In the genomic region with DNA sequence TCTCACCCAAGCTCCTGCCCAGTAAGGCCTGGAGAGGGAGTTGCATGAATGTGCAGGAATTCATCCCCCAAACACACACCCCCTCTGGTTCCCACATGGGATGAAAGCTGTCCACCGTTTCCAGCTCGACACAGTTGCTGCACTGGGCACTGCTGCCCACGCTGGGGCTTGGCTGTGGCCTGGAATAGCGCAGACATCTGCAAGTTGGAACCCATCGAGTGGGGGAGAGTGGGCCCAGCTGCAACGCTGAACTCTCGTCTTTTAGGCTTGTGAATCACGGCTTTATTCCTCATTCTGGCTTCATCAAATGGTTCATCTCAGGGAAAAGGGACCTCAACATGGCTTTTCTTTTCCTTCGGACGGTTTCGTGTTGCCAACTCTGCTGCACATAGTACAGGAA, we compare ENCODE assay signal across 2 cellular contexts.
TF ChIP-seq lines count a peak whose summit lies in the region.

No MANE protein-coding gene starts in this region.

TF ChIP-seq in WTC11, 78 proteins besides CTCF, POLR2A, EP300 and RAD21 (continued from another document):
- TF ChIP-seq ZMAT4 (CRISPR knock-in tag; IDR thresholded peaks at IDR 0.05) (no peak), ZNF416 (CRISPR knock-in tag; IDR thresholded peaks at IDR 0.05) (no peak), SMAD3 (CRISPR knock-in tag; IDR thresholded peaks at IDR 0.05; ENCODE audit: borderline replicate concordance) (no peak), ZNF423 (CRISPR knock-in tag; IDR thresholded peaks at IDR 0.05) (no peak), AFF4 (CRISPR knock-in tag; IDR thresholded peaks at IDR 0.05; ENCODE audit: borderline replicate concordance) (no peak), TEAD4 (CRISPR knock-in tag; IDR thresholded peaks at IDR 0.05) (no peak)
- TF ChIP-seq, protein P1, sequence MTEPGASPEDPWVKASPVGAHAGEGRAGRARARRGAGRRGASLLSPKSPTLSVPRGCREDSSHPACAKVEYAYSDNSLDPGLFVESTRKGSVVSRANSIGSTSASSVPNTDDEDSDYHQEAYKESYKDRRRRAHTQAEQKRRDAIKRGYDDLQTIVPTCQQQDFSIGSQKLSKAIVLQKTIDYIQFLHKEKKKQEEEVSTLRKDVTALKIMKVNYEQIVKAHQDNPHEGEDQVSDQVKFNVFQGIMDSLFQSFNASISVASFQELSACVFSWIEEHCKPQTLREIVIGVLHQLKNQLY (CRISPR knock-in tag; IDR thresholded peaks at IDR 0.05) = no peak

TF ChIP-seq in HepG2, 621 proteins besides CTCF, POLR2A, EP300 and RAD21 (continued from another document):
- TF ChIP-seq ZFP41 (CRISPR knock-in tag; IDR thresholded peaks at IDR 0.05; ENCODE audit: borderline replicate concordance) (no peak), RORA (CRISPR knock-in tag; IDR thresholded peaks at IDR 0.05) (no peak), SMAD1 (CRISPR knock-in tag; IDR thresholded peaks at IDR 0.05; ENCODE audit: borderline replicate concordance, low read depth) (no peak), NR0B2 (CRISPR knock-in tag; IDR thresholded peaks at IDR 0.05) (no peak), GFI1 (CRISPR knock-in tag; IDR thresholded peaks at IDR 0.05; ENCODE audit: borderline replicate concordance) (no peak), KAT7 (CRISPR knock-in tag; IDR thresholded peaks at IDR 0.05; ENCODE audit: borderline replicate concordance) (no peak), PITX1 (CRISPR knock-in tag; IDR thresholded peaks at IDR 0.05) (no peak), RFXANK (CRISPR knock-in tag; IDR thresholded peaks at IDR 0.05) (no peak), TEAD3 (CRISPR knock-in tag; optimal IDR thresholded peaks at IDR 0.05; ENCODE audit: borderline replicate concordance) (no peak)
- TF ChIP-seq, protein P2, sequence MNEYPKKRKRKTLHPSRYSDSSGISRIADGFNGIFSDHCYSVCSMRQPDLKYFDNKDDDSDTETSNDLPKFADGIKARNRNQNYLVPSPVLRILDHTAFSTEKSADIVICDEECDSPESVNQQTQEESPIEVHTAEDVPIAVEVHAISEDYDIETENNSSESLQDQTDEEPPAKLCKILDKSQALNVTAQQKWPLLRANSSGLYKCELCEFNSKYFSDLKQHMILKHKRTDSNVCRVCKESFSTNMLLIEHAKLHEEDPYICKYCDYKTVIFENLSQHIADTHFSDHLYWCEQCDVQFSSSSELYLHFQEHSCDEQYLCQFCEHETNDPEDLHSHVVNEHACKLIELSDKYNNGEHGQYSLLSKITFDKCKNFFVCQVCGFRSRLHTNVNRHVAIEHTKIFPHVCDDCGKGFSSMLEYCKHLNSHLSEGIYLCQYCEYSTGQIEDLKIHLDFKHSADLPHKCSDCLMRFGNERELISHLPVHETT (CRISPR knock-in tag; conservative IDR thresholded peaks at IDR 0.05) = no peak
TF ChIP-seq in HepG2: peak in this region for 0.
